ENCODE assay signal across 24 cellular contexts in the genomic region with DNA sequence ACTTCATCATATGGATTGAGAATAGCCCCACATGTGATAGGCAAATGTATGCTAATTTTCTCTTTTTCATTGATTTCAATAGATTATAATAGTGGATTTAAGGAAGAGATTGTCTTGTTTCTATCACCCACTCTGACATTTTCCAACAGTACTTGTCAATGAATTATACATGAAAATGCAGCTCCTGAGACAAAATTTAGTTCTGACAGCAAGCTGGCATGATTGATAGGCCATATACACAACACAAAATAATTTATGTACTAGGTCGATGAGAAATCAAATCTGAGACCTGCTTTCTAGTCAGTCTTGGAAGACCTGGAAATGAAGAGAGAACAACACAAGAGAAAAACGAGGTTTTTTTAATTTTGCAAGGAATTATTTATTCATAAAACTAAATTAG.
"Had no signal": no experiment of that assay in that cellular context is flagged by ENCODE, and none has a peak within 500 bp of the region (broad histone marks: within the 10 kb centered on the region; RNA-seq: fewer than 3 reads in every experiment).

No MANE protein-coding gene starts in this region.

- H3K9me3 ChIP-seq: adrenal gland, breast epithelium, pancreas, thyroid gland had no signal

- H3K4me1 ChIP-seq: adrenal gland, breast epithelium, pancreas, thyroid gland had no signal

- H3K27me3 ChIP-seq: adrenal gland, breast epithelium, thyroid gland had no signal

- H3K9me3 Mint-ChIP-seq: activated T-cell treated with anti-CD3 and anti-CD28 coated beads, Interleukin-2, amount 50 U/mL, for 4 hours; activated T-helper 2 cell treated with anti-CD3 and anti-CD28 coated beads, Interferon-gamma antibody, Interleukin-2, Interleukin-4, amounts not matched to agents 10 μg/mL and 5 μg/mL and 100 μg/mL, durations not matched to agents 14 hours and 24 hours and 36 hours; central memory CD8-positive, alpha-beta T cell; nephron; T-helper 2 cell treated with Interferon-gamma antibody and Interleukin-4, amounts not matched to agents 5 μg/mL and 100 μg/mL, for 36 hours had no signal

- H3K4me3 ChIP-seq: adrenal gland, breast epithelium, lung, pancreas, smooth muscle cell, thyroid gland had no signal

- H3K4me3 Mint-ChIP-seq: activated naive CD8-positive, alpha-beta T cell; activated T-cell treated with anti-CD3 and anti-CD28 coated beads, Interleukin-2, amount 50 U/mL, for 4 hours; central memory CD8-positive, alpha-beta T cell; nephron; T-cell; T-helper 2 cell treated with Interferon-gamma antibody and Interleukin-4, amounts not matched to agents 5 μg/mL and 100 μg/mL, for 36 hours had no signal

- H3K36me3 ChIP-seq: adrenal gland, breast epithelium, pancreas, thyroid gland had no signal

- H3K4me1 Mint-ChIP-seq: central memory CD8-positive, alpha-beta T cell; T-cell had no signal

- DNase-seq: activated CD8-positive, alpha-beta memory T cell treated with anti-CD3 and anti-CD28 coated beads, Interleukin-2, amount 50 U/mL, for 48 hours; activated naive CD4-positive, alpha-beta T cell; activated T-cell treated with anti-CD3 and anti-CD28 coated beads, Interleukin-2, amount 50 U/mL, for 4 hours; adrenal gland; cortex of kidney; foreskin fibroblast; kidney; pancreas; stimulated activated CD4-positive, alpha-beta T cell treated with anti-CD3 and anti-CD28 coated beads, Interleukin-15, amount 100 ng/mL, for 24 hours; stimulated activated CD4-positive, alpha-beta T cell treated with anti-CD3 and anti-CD28 coated beads, Interleukin-2, amount 100 ng/mL, for 48 hours; stimulated activated CD8-positive, alpha-beta memory T cell treated with anti-CD3 and anti-CD28 coated beads, Interleukin-4, amount 100 ng/mL, for 48 hours; stimulated activated naive CD4-positive, alpha-beta T cell; T-cell; thyroid gland had no signal

- H3K27ac ChIP-seq: epithelial cell of prostate, pancreas, thyroid gland had no signal

- H3K36me3 Mint-ChIP-seq: activated naive CD8-positive, alpha-beta T cell; T-cell had no signal

- H3K27ac Mint-ChIP-seq: activated naive CD8-positive, alpha-beta T cell; activated T-helper 2 cell treated with anti-CD3 and anti-CD28 coated beads, Interferon-gamma antibody, Interleukin-2, Interleukin-4, amounts not matched to agents 10 μg/mL and 5 μg/mL and 100 μg/mL, durations not matched to agents 14 hours and 24 hours and 36 hours; T-cell; T-helper 2 cell treated with Interferon-gamma antibody and Interleukin-4, amounts not matched to agents 5 μg/mL and 100 μg/mL, for 36 hours had no signal

- ATAC-seq: activated T-cell treated with anti-CD3 and anti-CD28 coated beads, Interleukin-2, amount 50 U/mL, for 4 hours; pancreas; sciatic nerve; T-cell had no signal
